8 cellular contexts compared by ENCODE assay signal in the genomic region with DNA sequence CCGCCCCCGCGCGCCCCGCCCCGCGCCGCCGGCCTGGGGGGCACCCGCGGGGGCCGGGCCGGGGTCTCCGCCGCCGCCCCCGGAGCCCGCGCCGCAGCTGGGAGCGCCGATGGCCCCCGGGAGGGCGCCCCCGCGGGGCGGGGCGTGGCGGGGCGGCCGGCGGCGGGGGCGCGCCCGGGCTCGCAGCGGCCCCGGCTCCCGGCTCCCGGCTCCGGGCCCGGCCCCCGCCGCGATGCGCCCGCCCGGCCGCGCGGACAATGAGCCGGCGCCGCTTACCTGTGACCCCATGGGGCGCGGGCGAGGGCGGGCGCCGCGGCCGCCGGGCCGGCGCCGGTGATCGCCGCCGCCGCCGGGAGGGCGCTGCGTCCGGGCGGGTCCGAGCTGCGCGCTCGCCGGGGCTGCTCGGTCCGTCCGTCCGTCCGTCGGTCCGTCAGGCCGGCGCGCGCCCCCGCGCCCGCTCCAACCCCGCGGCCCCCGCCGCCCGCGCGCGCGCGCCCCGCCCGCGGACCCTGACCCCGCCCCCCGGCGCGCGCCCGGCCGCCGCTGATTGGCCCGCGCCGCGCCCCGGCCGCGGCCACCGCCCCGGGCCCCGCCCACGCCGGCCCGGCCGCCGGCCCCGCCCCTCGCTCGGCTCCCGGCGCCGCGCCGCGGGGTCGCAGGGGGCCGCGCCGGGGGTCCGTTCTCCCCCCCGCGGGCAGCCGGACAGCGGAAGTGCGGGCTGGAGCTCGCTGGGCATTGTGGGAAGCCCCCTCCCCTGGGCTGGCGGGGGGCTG. TPM values are rescaled to one million over a fixed set of nuclear protein-coding genes. Genes with fewer than 3 reads are reported as not detected.
DNase-seq lines count a peak whose midpoint lies in the region; ATAC-seq, FAIRE-seq and TF ChIP-seq lines count a peak whose summit lies in the region.

TSS of gene ZBTB46 (minus strand) at position 444 of the 773 bp plus-strand sequence. CDS start 40,507 bp downstream, outside the sequence.

- H3K9ac ChIP-seq in K562 (ENCODE audit: insufficient read depth in 1 of 2, low read depth in 2 of 2, low read length in 2 of 2) (peak within 1 kb of the TSS in 1 of 2 experiments; percentile 87; a peak in 2 of 4 replicates), skeletal muscle tissue (ENCODE audit: low read depth in 1 of 3, low read length in 3 of 3) (peak within 1 kb of the TSS; percentile 16 to 82 (median 74))

- H3K27me3 Mint-ChIP-seq in CD8-positive, alpha-beta T cell (ENCODE audit: low read depth): peaks cover 34% of the 10 kb centered on the region

- H3K27ac ChIP-seq in CD8-positive, alpha-beta T cell (ENCODE audit: low read depth, low read length): no peak within 1 kb of the TSS
- H3K27ac ChIP-seq in K562 (ENCODE audit: extremely low read depth, low read depth, low read length) (no peak within 1 kb of the TSS), skeletal muscle tissue (ENCODE audit: low read depth, low read length) (no peak within 1 kb of the TSS)

- peaks cover 10% of the 10 kb centered on the region for H3K4me1 Mint-ChIP-seq in CD8-positive, alpha-beta T cell (ENCODE audit: low read depth)

- TF ChIP-seq CTCF in CD8-positive, alpha-beta T cell (IDR thresholded peaks at IDR 0.05): no peak
- TF ChIP-seq CTCF in K562 (IDR thresholded peaks at IDR 0.05 in 2 of 3, conservative IDR thresholded peaks at IDR 0.05 in 1 of 3; ENCODE audit: insufficient read depth in 2 of 3, low read depth in 1 of 3, low read length in 3 of 3): no peak

- 0 out of 2 replicates have a peak, but pooled peaks cover 10% of the 10 kb centered on the region for H4K20me1 ChIP-seq in K562 (replicated peaks; ENCODE audit: control insufficient read depth, insufficient read depth, low read length)

- no peak within 1 kb of the TSS for H3K4me3 ChIP-seq in CD8-positive, alpha-beta T cell (ENCODE audit: low read depth, low read length)
- peak within 1 kb of the TSS; percentile 55 for H3K4me3 ChIP-seq in K562
- H3K4me3 ChIP-seq in iPS-18c (ENCODE audit: insufficient read depth, low read depth, low read length): peak within 1 kb of the TSS; percentile 71
- peak within 1 kb of the TSS; percentile 58 to 74 (median 73) for H3K4me3 ChIP-seq in skeletal muscle tissue (ENCODE audit: low read length in 3 of 3)

- no peak for FAIRE-seq in K562 (lab: Jason Lieb, UNC)

- H3K4me1 ChIP-seq in CD8-positive, alpha-beta T cell (ENCODE audit: insufficient read depth, low read length): peaks cover 10% of the 10 kb centered on the region
- H3K4me1 ChIP-seq in K562 (replicated peaks in 1 of 2; ENCODE audit: control insufficient read depth in 2 of 2, insufficient read depth in 2 of 2, low read length in 2 of 2): peaks cover 12 to 66% of the 10 kb centered on the region in 2 experiments
- peaks cover 20 to 41% (median 26%) of the 10 kb centered on the region in 3 donors for H3K4me1 ChIP-seq in skeletal muscle tissue (ENCODE audit: control insufficient read depth in 3 of 3, insufficient read depth in 3 of 3, low read length in 3 of 3)

- in situ Hi-C loops in K562 (cut with MboI): no loop called here

- no TSS peak for BruUV-seq in K562 (replicated peaks; lab: Mats Ljungman, UMichigan)

- H3K9me1 ChIP-seq in K562 (ENCODE audit: control insufficient read depth, insufficient read depth, low read length): no peaks in the 10 kb centered on the region

- H3K27ac Mint-ChIP-seq in CD8-positive, alpha-beta T cell: no peak within 1 kb of the TSS

- TF ChIP-seq RAD21 in K562 (CRISPR knock-in tag; conservative IDR thresholded peaks at IDR 0.05 in 1 of 2, IDR thresholded peaks at IDR 0.05 in 1 of 2): no peak

- H3K4me2 ChIP-seq in K562 (ENCODE audit: insufficient read depth, low read length): peak within 1 kb of the TSS; percentile 55

- no peaks in the 10 kb centered on the region for H3K9me3 Mint-ChIP-seq in CD8-positive, alpha-beta T cell

- TF ChIP-seq EP300 in K562 (IDR thresholded peaks at IDR 0.05; ENCODE audit: low read length): no peak

- TF ChIP-seq POLR2A in K562 (conservative IDR thresholded peaks at IDR 0.05): no peak

- peak within 1 kb of the TSS; percentile 78 for H3K4me3 Mint-ChIP-seq in CD8-positive, alpha-beta T cell

- peak within 1 kb of the TSS; percentile 77 for H2AFZ ChIP-seq in K562 (ENCODE audit: low read depth, low read length)

- H3K79me2 ChIP-seq in K562 (ENCODE audit: control insufficient read depth, insufficient read depth, low read length): no peaks in the 10 kb centered on the region

- no peak for DNase-seq in CD8-positive, alpha-beta T cell
- DNase-seq in GM19238 (ENCODE audit: insufficient read length, low spot score) (peak; percentile 92), NCI-H128 (lab: John Stamatoyannopoulos, UW; ENCODE audit: unreplicated experiment) (peak; percentile 7), K562 (ENCODE audit: extremely low read depth in 1 of 4, low spot score in 3 of 4) (peak; percentile 77 to 98 (median 97)), foreskin melanocyte (no peak)

- peaks cover 15% of the 10 kb centered on the region for H3K27me3 ChIP-seq in CD8-positive, alpha-beta T cell (ENCODE audit: insufficient read depth, low read length)
- H3K27me3 ChIP-seq in K562 (ENCODE audit: control insufficient read depth in 2 of 2, insufficient read depth in 2 of 2, low read length in 2 of 2) (peaks cover 12 to 25% of the 10 kb centered on the region in 2 experiments; a peak in 4 of 5 replicates), skeletal muscle tissue (ENCODE audit: control insufficient read depth in 3 of 3, insufficient read depth in 3 of 3, low read length in 3 of 3) (peaks cover 0 to 16% (median 0%) of the 10 kb centered on the region in 3 donors)

- WGBS in K562 (ENCODE audit: insufficient coverage, low coverage, missing lambda C conversion rate): no CpG with 5 or more reads among the region's 152 CpGs

- H3K36me3 Mint-ChIP-seq in CD8-positive, alpha-beta T cell: no peaks in the 10 kb centered on the region

- POLR2A ChIA-PET in CD8-positive, alpha-beta T cell (lab: Charles Lee): no interaction called here
- POLR2A ChIA-PET in K562 (lab: Yijun Ruan, JAX): no interaction called here

- peak; percentile 36 for ATAC-seq in CD8-positive, alpha-beta T cell
- ATAC-seq in K562 (peak; percentile 48), GM18519 (IDR thresholded peaks at IDR 0.05; ENCODE audit: low FRiP score, unreplicated experiment) (no peak)

- intact Hi-C loops in CD8-positive, alpha-beta T cell (cut with DNase I, micrococcal nuclease): loop anchor here in 1 of 2 experiments (1.0 kb wide), 1 partner anchor 33 kb away; no protein-coding TSS in a partner anchor
- intact Hi-C loops in K562 (cut with micrococcal nuclease): no loop called here

- no peaks in the 10 kb centered on the region for H3K9me3 ChIP-seq in CD8-positive, alpha-beta T cell (ENCODE audit: low read length)
- H3K9me3 ChIP-seq in K562 (replicated peaks; ENCODE audit: control insufficient read depth, insufficient read depth, low read depth, low read length) (no peaks in the 10 kb centered on the region), iPS-18c (ENCODE audit: control insufficient read depth, insufficient read depth, low read length) (no peaks in the 10 kb centered on the region), skeletal muscle tissue (ENCODE audit: control insufficient read depth in 3 of 3, low read length in 3 of 3) (no peaks in the 10 kb centered on the region)

- H3K36me3 ChIP-seq in CD8-positive, alpha-beta T cell (ENCODE audit: insufficient read depth, low read length): no peaks in the 10 kb centered on the region
- no peaks in the 10 kb centered on the region for H3K36me3 ChIP-seq in K562 (ENCODE audit: control insufficient read depth, insufficient read depth, low read length)
- H3K36me3 ChIP-seq in skeletal muscle tissue (ENCODE audit: control insufficient read depth in 3 of 3, insufficient read depth in 3 of 3, low read length in 3 of 3): no peaks in the 10 kb centered on the region

- CTCF ChIA-PET in CD8-positive, alpha-beta T cell (lab: Charles Lee): no interaction called here
- CTCF ChIA-PET in K562 (lab: Yijun Ruan, JAX; ENCODE audit: low intra/inter-chr PET ratio): no interaction called here

TF ChIP-seq in K562, 482 proteins besides CTCF, POLR2A, EP300 and RAD21 (continues in another document):
- TF ChIP-seq RBM39 (optimal IDR thresholded peaks at IDR 0.05; ENCODE audit: low read depth, low read length) (no peak), TCF7L2 (IDR thresholded peaks at IDR 0.05; ENCODE audit: low read depth, low read length) (no peak), ZNF384 (IDR thresholded peaks at IDR 0.05; ENCODE audit: low read depth, low read length) (no peak), ZNF444 (CRISPR knock-in tag; IDR thresholded peaks at IDR 0.05) (no peak), FOXK2 (conservative IDR thresholded peaks at IDR 0.05 in 1 of 2, IDR thresholded peaks at IDR 0.05 in 1 of 2; ENCODE audit: low read depth in 2 of 2) (no peak), ATF7 (IDR thresholded peaks at IDR 0.05) (no peak), COPS2 (conservative IDR thresholded peaks at IDR 0.05) (no peak)

RNA-seq across cellular contexts. Expression of gene ZBTB46, which starts in this region (rescaled TPM):
- not detected for total RNA-seq in CD8-positive, alpha-beta T cell
- 6.4 and 23.8 TPM in 2 replicates for total RNA-seq in K562 (2011; cell fraction: chromatin; rRNA removed; ENCODE audit: low replicate concordance)
- total RNA-seq in K562 (2011; cell fraction: nucleolus; rRNA removed): 8.2 and 11.0 TPM in 2 replicates
- 6.0 and 7.5 TPM in 2 replicates for total RNA-seq in K562 (2011; cell fraction: nucleoplasm; rRNA removed)
- total RNA-seq in K562 (2014; rRNA removed) (2.2 and 2.6 TPM in 2 replicates), K562 (2014; rRNA removed; fragmentation: Illumina TruSeq; extraction: Trizol) (0.38 and 0.40 TPM in 2 replicates), K562 (2015; rRNA removed; fragmentation: Illumina TruSeq; extraction: Trizol) (2.3 TPM in 2 replicates), K562 (2021) (4.1 and 4.6 TPM in 2 replicates), skeletal muscle tissue (52.2 TPM)
- polyA plus RNA-seq in K562 (2011; rRNA removed) (1.1 and 1.7 TPM in 2 replicates), K562 (2014; fragmentation: Illumina TruSeq; extraction: Trizol) (0.39 and 1.1 TPM in 2 replicates), K562 (2014; fragmentation: Nextera tagmentation; extraction: Ambion mirVana) (under 1 TPM; 0.29 to 0.58 TPM), K562 (2014; rRNA removed) (1.3 and 2.0 TPM in 2 replicates)
- 1.7 and 3.0 TPM in 2 replicates for polyA plus RNA-seq in K562 (2011; cell fraction: cytosol; rRNA removed)
- polyA plus RNA-seq in K562 (2011; cell fraction: nucleus; rRNA removed): 4.8 and 8.1 TPM in 2 replicates
- polyA plus RNA-seq in K562 (2012): 2.3 and 3.0 TPM in 2 replicates
- polyA minus RNA-seq in K562 (2011; rRNA and poly(A)+ RNA removed): 13.0 and 13.5 TPM in 2 replicates
- 14.3 and 18.7 TPM in 2 replicates for polyA minus RNA-seq in K562 (2011; cell fraction: cytosol; rRNA and poly(A)+ RNA removed)
- polyA minus RNA-seq in K562 (2011; cell fraction: nucleus; rRNA and poly(A)+ RNA removed): 4.2 and 5.1 TPM in 2 replicates

Comparison
In these comparisons a context has a peak if more than half of its experiments do, and no peak if none do; other contexts are left out.
1. Peak in ATAC-seq in CD8-positive, alpha-beta T cell; RNA of the gene not detected or under 1 TPM.
2. DNase-seq: peak in GM19238 (single experiment), NCI-H128 (single experiment) and K562 (4 of 4); none in CD8-positive, alpha-beta T cell (0 of 7) and foreskin melanocyte (single experiment).